8 cellular contexts compared by ENCODE assay signal in the genomic region with DNA sequence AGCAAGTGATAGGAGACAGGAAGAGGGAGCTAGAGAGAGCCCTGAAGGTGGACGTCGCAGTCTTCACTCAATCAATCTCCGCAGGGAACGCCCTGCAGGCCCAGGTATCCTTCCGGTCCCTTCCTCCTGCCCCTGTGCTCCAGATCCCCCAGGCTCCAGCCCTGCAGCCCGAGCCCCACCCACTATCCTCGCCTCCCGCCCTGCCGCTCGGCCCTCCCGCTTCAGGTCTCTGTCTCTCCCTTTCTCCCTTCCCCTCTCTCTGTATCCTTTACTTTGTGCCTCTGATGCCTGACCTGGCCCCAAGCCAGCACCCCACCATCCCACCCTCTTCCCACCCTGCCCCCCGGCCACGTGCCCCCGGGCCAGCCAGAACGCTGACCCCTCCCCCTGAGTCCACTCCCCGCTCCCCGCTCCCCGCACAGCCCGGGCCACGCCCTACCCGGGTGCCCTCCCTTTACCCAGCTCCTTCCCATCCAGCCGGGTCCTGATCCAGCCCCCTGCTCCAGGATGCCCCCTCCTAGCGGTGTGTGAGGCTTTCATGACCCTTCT.
DNase-seq lines count a peak whose midpoint lies in the region; ATAC-seq and TF ChIP-seq lines count a peak whose summit lies in the region.

No MANE protein-coding gene starts in this region.

- no peaks in the 10 kb centered on the region for H3K27me3 ChIP-seq in CD4-positive, alpha-beta T cell (ENCODE audit: control insufficient read depth, insufficient read depth, low read length)
- no peaks in the 10 kb centered on the region for H3K27me3 ChIP-seq in uterus

- no peaks in the 10 kb centered on the region for H3K36me3 Mint-ChIP-seq in CD4-positive, alpha-beta T cell (ENCODE audit: low read depth)
- H3K36me3 Mint-ChIP-seq in nephron (ENCODE audit: low read depth) = no peaks in the 10 kb centered on the region

- H3K27ac Mint-ChIP-seq in CD4-positive, alpha-beta T cell = peak overlapping the region; percentile 39
- peak overlapping the region; percentile 37 to 87 (median 48) for H3K27ac Mint-ChIP-seq in nephron

- TF ChIP-seq POLR2A in uterus (IDR thresholded peaks at IDR 0.05) = no peak

- H3K4me3 Mint-ChIP-seq in CD4-positive, alpha-beta T cell = peak overlapping the region; percentile 91
- peak overlapping the region; percentile 88 to 91 (median 89) for H3K4me3 Mint-ChIP-seq in nephron

- POLR2A ChIA-PET in CD4-positive, alpha-beta T cell (lab: Charles Lee) = interaction anchor here (1.1 kb wide), 1 partner anchor 126 kb away, joined by 4 read pairs; no protein-coding TSS in a partner anchor

- H3K27ac ChIP-seq in CD4-positive, alpha-beta T cell (ENCODE audit: low read depth, low read length) = no peak overlapping the region
- H3K27ac ChIP-seq in uterus = peak overlapping the region; percentile 62 to 64

- H3K4me1 ChIP-seq in uterus = peaks cover 0 to under 1% of the 10 kb centered on the region in 2 donors

- no peaks in the 10 kb centered on the region for H3K9me3 Mint-ChIP-seq in CD4-positive, alpha-beta T cell
- no peaks in the 10 kb centered on the region for H3K9me3 Mint-ChIP-seq in nephron

- TF ChIP-seq CTCF in CD4-positive, alpha-beta T cell (IDR thresholded peaks at IDR 0.05) = no peak
- TF ChIP-seq CTCF in fibroblast of villous mesenchyme (IDR thresholded peaks at IDR 0.05; ENCODE audit: insufficient read depth, low read depth, low read length) = peak; percentile 30
- TF ChIP-seq CTCF in nephron (IDR thresholded peaks at IDR 0.05; ENCODE audit: unreplicated experiment in 3 of 3) = no peak
- peak in 3 of 4 experiments; percentile 10 to 44 (median 28) for TF ChIP-seq CTCF in uterus (IDR thresholded peaks at IDR 0.05)

- no peaks in the 10 kb centered on the region for H3K36me3 ChIP-seq in uterus

- H3K4me3 ChIP-seq in fibroblast of villous mesenchyme (ENCODE audit: low read depth, low read length) (peak overlapping the region; percentile 83), uterus (peak overlapping the region; percentile 44 to 61)

- H3K27me3 Mint-ChIP-seq in CD4-positive, alpha-beta T cell = no peaks in the 10 kb centered on the region
- peaks cover 8% of the 10 kb centered on the region for H3K27me3 Mint-ChIP-seq in nephron (ENCODE audit: low read depth)

- DNase-seq in CD4-positive, alpha-beta T cell = peak in 4 of 10 experiments; percentile 4 to 32 (median 15)
- DNase-seq in NCI-H345 (lab: John Stamatoyannopoulos, UW) (peak; percentile 95), activated T-cell treated with anti-CD3 and anti-CD28 coated beads for 48 hours (ENCODE audit: low read depth) (peak; percentile 52), fibroblast of villous mesenchyme (ENCODE audit: low read depth) (peak; percentile 23), uterus (peak; percentile 60 to 61)

- peaks cover 19% of the 10 kb centered on the region for H3K4me1 Mint-ChIP-seq in CD4-positive, alpha-beta T cell (ENCODE audit: low read depth)
- H3K4me1 Mint-ChIP-seq in nephron = peaks cover 15% of the 10 kb centered on the region

- intact Hi-C loops in CD4-positive, alpha-beta T cell (cut with DNase I, micrococcal nuclease) = loop anchor here (1.0 to 10.0 kb wide), 11 partner anchors 124 to 608 kb away; partner anchors contain the start of genes NRF1 (in 1 of the 2) and SMKR1 (in 1 of the 2)
- intact Hi-C loops in uterus (cut with DNase I; ENCODE audit: low total_unique reads) = loop anchor here (5.0 kb wide), 1 partner anchor 127 kb away; the partner anchor contains the start of gene UBE2H

- no peaks in the 10 kb centered on the region for H3K9me3 ChIP-seq in CD4-positive, alpha-beta T cell (ENCODE audit: control insufficient read depth, low read length)
- no peaks in the 10 kb centered on the region for H3K9me3 ChIP-seq in uterus

- peak; percentile 42 for ATAC-seq in CD4-positive, alpha-beta T cell (ENCODE audit: poor library complexity)
- peak; percentile 38 for ATAC-seq in GM19043 (IDR thresholded peaks at IDR 0.05; ENCODE audit: low read depth, unreplicated experiment)
- peak; percentile 41 for ATAC-seq in HG03196 (IDR thresholded peaks at IDR 0.05; ENCODE audit: unreplicated experiment)

- CTCF ChIA-PET in CD4-positive, alpha-beta T cell (lab: Charles Lee) = interaction anchor here (0.5 to 1.3 kb wide), 8 partner anchors 12 to 213 kb away, joined by 3 to 6 read pairs (median 3); no protein-coding TSS in a partner anchor

Comparison
In these comparisons a context has a peak if more than half of its experiments do, and no peak if none do; other contexts are left out.
1. CTCF ChIP-seq: peak in fibroblast of villous mesenchyme (single experiment) and uterus (3 of 4); none in CD4-positive, alpha-beta T cell (single experiment) and nephron (0 of 3).
2. Peak in every context shown above with its lines, with median percentiles within 50 percentile points of each other: ATAC-seq.